16 cellular contexts compared by ENCODE assay signal in the genomic region with DNA sequence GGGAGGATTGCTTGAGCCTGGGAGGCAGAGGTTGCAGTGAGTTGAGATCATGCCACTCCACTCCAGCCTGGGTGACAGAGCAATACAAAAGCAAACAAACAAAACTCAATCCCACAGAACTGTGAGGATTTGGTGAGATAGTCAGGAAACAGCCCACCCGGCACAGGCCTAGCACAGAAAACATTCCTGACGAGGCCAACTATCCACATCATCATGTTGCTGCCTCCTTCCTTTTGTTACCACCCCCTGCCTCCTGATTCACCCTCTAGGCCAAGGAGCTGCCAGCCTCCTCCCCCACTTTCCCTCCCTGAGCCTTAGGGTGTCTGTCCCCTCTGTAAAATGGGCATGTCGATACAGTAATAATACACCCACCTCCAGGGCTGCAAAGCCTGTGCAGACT. TPM values are rescaled to one million over a fixed set of nuclear protein-coding genes. Genes with fewer than 3 reads are reported as not detected.
A peak's percentile ranks its signal among the peaks of the same experiment; 100 is the strongest.
DNase-seq lines count a peak whose midpoint lies in the region; ATAC-seq lines count a peak whose summit lies in the region.
"Had no signal": no experiment of that assay in that cellular context is flagged by ENCODE, and none has a peak within 500 bp of the region (broad histone marks: within the 10 kb centered on the region; RNA-seq: fewer than 3 reads in every experiment).

No MANE protein-coding gene starts in this region.

- CTCF ChIA-PET in activated CD4-positive, alpha-beta T cell treated with anti-CD3 and anti-CD28 coated beads for 36 hours (lab: Charles Lee): interaction anchor here (0.7 kb wide), 1 partner anchor 13 kb away, joined by 5 read pairs; no protein-coding TSS in a partner anchor

- no peak overlapping the region for H3K4me3 ChIP-seq in HAP-1
- H3K4me3 ChIP-seq: body of pancreas had no signal

- in situ Hi-C loops in HAP-1 (cut with MboI; ENCODE audit: low sequenced_read_pairs): no loop called here

- H3K36me3 Mint-ChIP-seq in activated CD4-positive, alpha-beta T cell treated with anti-CD3 and anti-CD28 coated beads for 36 hours (ENCODE audit: low read depth): peaks cover 49% of the 10 kb centered on the region

- H3K36me3 ChIP-seq in HAP-1 (replicated peaks): no peaks in the 10 kb centered on the region; the same call in 1 of the 2 replicates

- POLR2A ChIA-PET in activated CD4-positive, alpha-beta T cell treated with anti-CD3 and anti-CD28 coated beads for 36 hours (lab: Charles Lee): no interaction called here

- no peaks in the 10 kb centered on the region for H3K9me3 Mint-ChIP-seq in activated CD4-positive, alpha-beta T cell treated with anti-CD3 and anti-CD28 coated beads for 36 hours (ENCODE audit: low read depth)

- H3K27me3 Mint-ChIP-seq in activated CD4-positive, alpha-beta T cell treated with anti-CD3 and anti-CD28 coated beads for 36 hours: no peaks in the 10 kb centered on the region

- no peaks in the 10 kb centered on the region for H3K27me3 ChIP-seq in HAP-1 (ENCODE audit: low read depth)
- H3K27me3 ChIP-seq: body of pancreas had no signal

- H3K4me3 Mint-ChIP-seq in activated CD4-positive, alpha-beta T cell treated with anti-CD3 and anti-CD28 coated beads for 36 hours: no peak overlapping the region

- H3K4me1 ChIP-seq in HAP-1: no peaks in the 10 kb centered on the region
- H3K4me1 ChIP-seq: body of pancreas had no signal

- H3K27ac Mint-ChIP-seq in activated CD4-positive, alpha-beta T cell treated with anti-CD3 and anti-CD28 coated beads for 36 hours: peak overlapping the region; percentile 58

- peaks cover 84% of the 10 kb centered on the region for H3K4me1 Mint-ChIP-seq in activated CD4-positive, alpha-beta T cell treated with anti-CD3 and anti-CD28 coated beads for 36 hours

- DNase-seq in activated CD4-positive, alpha-beta T cell treated with anti-CD3 and anti-CD28 coated beads for 36 hours: no peak
- no peak for DNase-seq in activated CD4-positive, alpha-beta T cell treated with anti-CD3 and anti-CD28 coated beads, Interleukin-2, amount 50 U/mL, for 4 hours
- DNase-seq in HT1080 (ENCODE audit: low read depth) (peak; percentile 41), dermis blood vessel endothelial cell (peak; percentile 44), non-pigmented ciliary epithelial cell (ENCODE audit: low read depth) (peak; percentile 66), HAP-1 (ENCODE audit: low spot score in 2 of 2) (no peak), NCI-H748 (lab: John Stamatoyannopoulos, UW; ENCODE audit: unreplicated experiment) (no peak)
- DNase-seq: activated CD4-positive, alpha-beta T cell treated with anti-CD3 and anti-CD28 coated beads, Interleukin-2, amount 50 U/mL, for 1 hour; body of pancreas; GF-D8; NCI-H187; nucleus accumbens; stimulated activated CD4-positive, alpha-beta T cell treated with anti-CD3 and anti-CD28 coated beads, Interleukin-15, amount 100 ng/mL, for 24 hours had no signal

- no peak for ATAC-seq in activated CD4-positive, alpha-beta T cell treated with anti-CD3 and anti-CD28 coated beads for 36 hours
- ATAC-seq in HG03280 (IDR thresholded peaks at IDR 0.05; ENCODE audit: unreplicated experiment): no peak
- ATAC-seq: body of pancreas, esophagus mucosa had no signal

- intact Hi-C loops in activated CD4-positive, alpha-beta T cell treated with anti-CD3 and anti-CD28 coated beads for 36 hours (cut with DNase I, micrococcal nuclease): no loop called here

- H3K9me3 ChIP-seq in HAP-1: no peaks in the 10 kb centered on the region
- H3K9me3 ChIP-seq: body of pancreas had no signal

RNA-seq across cellular contexts. Expression of gene STK10, which starts 39.0 kb away (rescaled TPM):
- 100 to 1,000 TPM in 1 of 2 experiments, 10 to 100 TPM in 1; 83.1 to 144 TPM for total RNA-seq in activated CD4-positive, alpha-beta T cell treated with anti-CD3 and anti-CD28 coated beads for 36 hours
- total RNA-seq in HT1080 (2014; rRNA removed; shearing (Covaris generic)): 16.1 and 16.4 TPM in 2 replicates
- polyA plus RNA-seq in HT1080 (2015; cell fraction: cytosol; rRNA removed): 9.1 and 9.3 TPM in 2 replicates
- polyA plus RNA-seq in HT1080 (2015; cell fraction: nucleus; rRNA removed): 17.7 and 23.8 TPM in 2 replicates
- 56.0 and 61.8 TPM in 2 replicates for total RNA-seq in dermis blood vessel endothelial cell

RNA-seq across cellular contexts. Expression of gene EFCAB9, which starts 44.9 kb away (rescaled TPM):
- total RNA-seq in activated CD4-positive, alpha-beta T cell treated with anti-CD3 and anti-CD28 coated beads for 36 hours: not detected
- not detected in 2 replicates for total RNA-seq in HT1080 (2014; rRNA removed; shearing (Covaris generic))
- not detected in 2 replicates for polyA plus RNA-seq in HT1080 (2015; cell fraction: cytosol; rRNA removed)
- not detected in 2 replicates for polyA plus RNA-seq in HT1080 (2015; cell fraction: nucleus; rRNA removed)
- total RNA-seq in dermis blood vessel endothelial cell: not detected in 2 replicates
- total RNA-seq: body of pancreas, esophagus mucosa, kidney epithelial cell had no signal

Comparison
In these comparisons a context has a peak if more than half of its experiments do, and no peak if none do; other contexts are left out.
1. DNase-seq: peak in HT1080 (single experiment), dermis blood vessel endothelial cell (single experiment) and non-pigmented ciliary epithelial cell (single experiment); none in activated CD4-positive, alpha-beta T cell treated with anti-CD3 and anti-CD28 coated beads for 36 hours (single experiment), activated CD4-positive, alpha-beta T cell treated with anti-CD3 and anti-CD28 coated beads, Interleukin-2, amount 50 U/mL, for 4 hours (0 of 2), HAP-1 (0 of 2) and NCI-H748 (single experiment).